ENCODE assay signal across 23 cellular contexts in genomic region chr11:77749232-77749631, GRCh38.
DNase-seq lines count a peak whose midpoint lies in the region; ATAC-seq, FAIRE-seq and TF ChIP-seq lines count a peak whose summit lies in the region.
"Had no signal": no experiment of that assay in that cellular context is flagged by ENCODE, and none has a peak within 500 bp of the region (broad histone marks: within the 10 kb centered on the region; RNA-seq: fewer than 3 reads in every experiment).

No MANE protein-coding gene starts in this region.

- WGBS in heart left ventricle, 4 donors, result 56 to 68% (median 62%) methylated on average over 5 of the region's 5 CpGs

- H3K4me3 Mint-ChIP-seq in GM23338, result no peak overlapping the region
- no peak overlapping the region for H3K4me3 Mint-ChIP-seq in chondrocyte (ENCODE audit: unreplicated experiment)
- H3K4me3 Mint-ChIP-seq: B cell; CD4-positive, alpha-beta T cell; CD8-positive, alpha-beta T cell had no signal

- no peak overlapping the region for H2AFZ ChIP-seq in GM23338

- H3K4me1 ChIP-seq in heart left ventricle (peaks cover 0 to 46% (median 25%) of the 10 kb centered on the region in 12 donors), GM23338 (ENCODE audit: insufficient read depth) (peaks cover 59% of the 10 kb centered on the region)
- H3K4me1 ChIP-seq: BLaER1 treated with 17β-estradiol and CSF1 and Interleukin-3, amounts not matched to agents 10 nM and 100 nM had no signal

- H3K36me3 Mint-ChIP-seq in GM23338 (ENCODE audit: low read depth), result peaks cover 19% of the 10 kb centered on the region
- H3K36me3 Mint-ChIP-seq in chondrocyte (ENCODE audit: low read depth), result peaks cover 5% of the 10 kb centered on the region

- no peak for FAIRE-seq in urothelium cell line (lab: Jason Lieb, UNC)
- FAIRE-seq: A549, D721Med, G401.6, GM12891, GM19239 had no signal

- H3K4me1 Mint-ChIP-seq in GM23338 (peaks cover 66% of the 10 kb centered on the region), chondrocyte (ENCODE audit: low read depth) (peaks cover 30% of the 10 kb centered on the region)

- H3K79me2 ChIP-seq in GM23338 (replicated peaks; ENCODE audit: insufficient read depth), result peaks cover 67% of the 10 kb centered on the region

- TF ChIP-seq CTCF in heart left ventricle (IDR thresholded peaks at IDR 0.05) (no peak), GM23338 (conservative IDR thresholded peaks at IDR 0.05; ENCODE audit: low read depth in 2 of 2) (no peak), chondrocyte (IDR thresholded peaks at IDR 0.05) (no peak)

- TF ChIP-seq POLR2A in heart left ventricle (IDR thresholded peaks at IDR 0.05), result no peak

- H3K27me3 Mint-ChIP-seq in GM23338 (ENCODE audit: insufficient read depth, low read depth, poor library complexity), result peaks cover 5% of the 10 kb centered on the region
- no peaks in the 10 kb centered on the region for H3K27me3 Mint-ChIP-seq in chondrocyte (ENCODE audit: low read depth)
- H3K27me3 Mint-ChIP-seq: B cell; CD4-positive, alpha-beta T cell had no signal

- 0 out of 2 replicates have a peak, but pooled peaks cover 4% of the 10 kb centered on the region for H3K9me2 ChIP-seq in GM23338 (ENCODE audit: insufficient read depth)

- no peaks in the 10 kb centered on the region for H3K27me3 ChIP-seq in heart left ventricle
- no peaks in the 10 kb centered on the region for H3K27me3 ChIP-seq in GM23338 (ENCODE audit: insufficient read depth)
- H3K27me3 ChIP-seq: BLaER1 treated with 17β-estradiol and CSF1 and Interleukin-3, amounts not matched to agents 10 nM and 100 nM had no signal

- no peaks in the 10 kb centered on the region for H4K20me1 ChIP-seq in GM23338 (replicated peaks; ENCODE audit: insufficient read depth)

- peaks cover 0 to 7% (median 0%) of the 10 kb centered on the region in 9 donors for H3K36me3 ChIP-seq in heart left ventricle
- no peaks in the 10 kb centered on the region for H3K36me3 ChIP-seq in GM23338 (ENCODE audit: insufficient read depth)

- DNase-seq in Right ventricle myocardium inferior (ENCODE audit: missing footprints) (no peak), cardiac septum (ENCODE audit: low spot score) (no peak), left cardiac atrium (no peak), heart left ventricle (no peak), GM23338 (ENCODE audit: low spot score) (no peak), chondrocyte (ENCODE audit: low spot score) (no peak), urothelium cell line (ENCODE audit: low spot score) (no peak)
- DNase-seq: AML-193; Caco-2; Calu3; CD4-positive, alpha-beta T cell; CD8-positive, alpha-beta T cell; DMS79 treated with DMSO at 0.1 percent for 48 hours; GF-D8 had no signal

- no peaks in the 10 kb centered on the region for H3K9me3 ChIP-seq in heart left ventricle
- H3K9me3 ChIP-seq: A549; BLaER1 treated with 17β-estradiol and CSF1 and Interleukin-3, amounts not matched to agents 10 nM and 100 nM; Caco-2 had no signal

- intact Hi-C loops in Right ventricle myocardium inferior (cut with DNase I), result loop anchor here (2.0 kb wide), 1 partner anchor 74 kb away; no protein-coding TSS in a partner anchor
- intact Hi-C loops in cardiac septum (cut with DNase I), result no loop called here
- intact Hi-C loops in left cardiac atrium (cut with DNase I), result no loop called here
- intact Hi-C loops in heart left ventricle (cut with DNase I), result loop anchor here in 1 of 10 donors (10.0 kb wide), 1 partner anchor 64 kb away; no protein-coding TSS in a partner anchor

- H3K27ac ChIP-seq in heart left ventricle, result no peak overlapping the region
- H3K27ac ChIP-seq in GM23338 (ENCODE audit: low read depth), result no peak overlapping the region
- H3K27ac ChIP-seq: 22Rv1; A549; BLaER1 treated with 17β-estradiol and CSF1 and Interleukin-3, amounts not matched to agents 10 nM and 100 nM; C4-2B had no signal

- H3F3A ChIP-seq in GM23338 (replicated peaks; ENCODE audit: low read depth), result no peaks in the 10 kb centered on the region

- H3K27ac Mint-ChIP-seq in GM23338 (peak overlapping the region; percentile 74; the same call in 1 of the 2 replicates), chondrocyte (ENCODE audit: unreplicated experiment) (peak overlapping the region; percentile 17)
- H3K27ac Mint-ChIP-seq: B cell; CD4-positive, alpha-beta T cell; CD8-positive, alpha-beta T cell had no signal

- H3K9me3 Mint-ChIP-seq in GM23338, result no peaks in the 10 kb centered on the region
- H3K9me3 Mint-ChIP-seq in chondrocyte (ENCODE audit: low read depth), result peaks cover 3% of the 10 kb centered on the region
- H3K9me3 Mint-ChIP-seq: CD4-positive, alpha-beta T cell; CD8-positive, alpha-beta T cell had no signal

- H3K4me2 ChIP-seq in GM23338, result no peak overlapping the region
- H3K4me2 ChIP-seq: A549; BLaER1 treated with 17β-estradiol and CSF1 and Interleukin-3, amounts not matched to agents 10 nM and 100 nM had no signal

- H3K4me3 ChIP-seq in heart left ventricle (no peak overlapping the region), GM23338 (no peak overlapping the region)
- H3K4me3 ChIP-seq: A549; BLaER1 treated with 17β-estradiol and CSF1 and Interleukin-3, amounts not matched to agents 10 nM and 100 nM had no signal

- peak; percentile 51 for ATAC-seq in Right ventricle myocardium inferior
- ATAC-seq in left cardiac atrium, result peak; percentile 67 to 68
- ATAC-seq in heart left ventricle, result no peak
- ATAC-seq in GM23338, result no peak
- ATAC-seq: A549; CD8-positive, alpha-beta T cell had no signal

TF ChIP-seq in GM23338, 12 proteins besides CTCF, POLR2A, EP300 and RAD21 (continues in another document):
- no peak for TF ChIP-seq EZH2 (IDR thresholded peaks at IDR 0.05; ENCODE audit: low read depth, unreplicated experiment)
- TF ChIP-seq CREB1 (CRISPR knock-in tag; IDR thresholded peaks at IDR 0.05; ENCODE audit: low read depth), result no peak
- no peak for TF ChIP-seq ZNF114 (CRISPR knock-in tag; IDR thresholded peaks at IDR 0.05)
- no peak for TF ChIP-seq JUNB (IDR thresholded peaks at IDR 0.05; ENCODE audit: unreplicated experiment)
- no peak for TF ChIP-seq ZNF331 (CRISPR knock-in tag; IDR thresholded peaks at IDR 0.05; ENCODE audit: low read depth)
- TF ChIP-seq, protein P1, sequence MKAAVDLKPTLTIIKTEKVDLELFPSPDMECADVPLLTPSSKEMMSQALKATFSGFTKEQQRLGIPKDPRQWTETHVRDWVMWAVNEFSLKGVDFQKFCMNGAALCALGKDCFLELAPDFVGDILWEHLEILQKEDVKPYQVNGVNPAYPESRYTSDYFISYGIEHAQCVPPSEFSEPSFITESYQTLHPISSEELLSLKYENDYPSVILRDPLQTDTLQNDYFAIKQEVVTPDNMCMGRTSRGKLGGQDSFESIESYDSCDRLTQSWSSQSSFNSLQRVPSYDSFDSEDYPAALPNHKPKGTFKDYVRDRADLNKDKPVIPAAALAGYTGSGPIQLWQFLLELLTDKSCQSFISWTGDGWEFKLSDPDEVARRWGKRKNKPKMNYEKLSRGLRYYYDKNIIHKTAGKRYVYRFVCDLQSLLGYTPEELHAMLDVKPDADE (IDR thresholded peaks at IDR 0.05), result no peak
- no peak for TF ChIP-seq STAT1 (IDR thresholded peaks at IDR 0.05; ENCODE audit: unreplicated experiment)

Comparison
In these comparisons a context has a peak if more than half of its experiments do, and no peak if none do; other contexts are left out.
1. ATAC-seq: peak in Right ventricle myocardium inferior (single experiment) and left cardiac atrium (2 of 2); none in heart left ventricle (0 of 4) and GM23338 (single experiment).